36 cellular contexts compared by ENCODE assay signal in genomic region chr7:129157651-129158050, GRCh38.
"Had no signal": no experiment of that assay in that cellular context is flagged by ENCODE, and none has a peak within 500 bp of the region (broad histone marks: within the 10 kb centered on the region; RNA-seq: fewer than 3 reads in every experiment).

No MANE protein-coding gene starts in this region.

- H3K27ac Mint-ChIP-seq: activated B cell treated with CpG ODN at 0.5 μM for 24 hours; activated CD4-positive, alpha-beta memory T cell treated with anti-CD3 and anti-CD28 coated beads for 36 hours; activated CD4-positive, alpha-beta T cell treated with anti-CD3 and anti-CD28 coated beads, Interleukin-2, amount 10 ng/mL, durations not matched to agents 24 days and 14 days; activated CD8-positive, alpha-beta T cell treated with anti-CD3 and anti-CD28 coated beads for 36 hours; activated naive CD4-positive, alpha-beta T cell treated with anti-CD3 and anti-CD28 coated beads for 36 hours; activated naive CD4-positive, alpha-beta T cell treated with anti-CD3 and anti-CD28 coated beads, Interleukin-2, amount 50 U/mL, for 72 hours; activated naive CD8-positive, alpha-beta T cell treated with anti-CD3 and anti-CD28 coated beads for 36 hours; activated T-cell treated with anti-CD3 and anti-CD28 coated beads, Interleukin-2, amount 50 U/mL, for 72 hours; activated T-helper 1 cell treated with anti-CD3 and anti-CD28 coated beads, Interleukin-12 subunit alpha, Interleukin-12 subunit beta, Interleukin-2, Interleukin-4 antibody, amounts not matched to agents 30 ng/mL and 10 ng/mL and 1 ng/mL, durations not matched to agents 14 hours and 24 hours and 36 hours; activated T-helper 17 cell treated with anti-CD3 and anti-CD28 coated beads, Interleukin-2, amount 50 U/mL, for 72 hours; T-helper 1 cell treated with Interleukin-12 subunit alpha and Interleukin-12 subunit beta and Interleukin-4 antibody, amounts not matched to agents 30 μg/mL and 1 μg/mL, for 36 hours; T-helper 2 cell treated with Interferon-gamma antibody and Interleukin-4, amounts not matched to agents 5 μg/mL and 100 μg/mL, for 36 hours had no signal

- FAIRE-seq: astrocyte, TTC549 had no signal

- DNase-seq: activated B cell treated with CpG ODN at 0.5 μM for 24 hours; activated CD4-positive, alpha-beta memory T cell treated with anti-CD3 and anti-CD28 coated beads for 36 hours; activated CD4-positive, alpha-beta T cell treated with anti-CD3 and anti-CD28 coated beads for 4 hours; activated CD4-positive, alpha-beta T cell treated with anti-CD3 and anti-CD28 coated beads, Interleukin-2, amount 10 ng/mL, durations not matched to agents 24 days and 14 days; activated CD4-positive, alpha-beta T cell treated with anti-CD3 and anti-CD28 coated beads, Interleukin-2, amount 50 U/mL, for 1 hour; activated CD4-positive, alpha-beta T cell treated with anti-CD3 and anti-CD28 coated beads, Interleukin-2, amount 50 U/mL, for 4 hours; activated CD4-positive, CD25-positive, alpha-beta regulatory T cell treated with anti-CD3 and anti-CD28 coated beads, Interleukin-2, amount 50 U/mL, for 72 hours; activated CD8-positive, alpha-beta memory T cell treated with anti-CD3 and anti-CD28 coated beads, Interleukin-2, amount 50 U/mL, for 4 hours; activated CD8-positive, alpha-beta T cell treated with anti-CD3 and anti-CD28 coated beads for 36 hours; activated effector memory CD4-positive, alpha-beta T cell treated with anti-CD3 and anti-CD28 coated beads, Interleukin-2, amount 50 U/mL, for 16 hours; activated gamma-delta T cell treated with Interleukin-2 at 50 U/mL for 16 hours; activated naive CD4-positive, alpha-beta T cell; activated naive CD4-positive, alpha-beta T cell treated with anti-CD3 and anti-CD28 coated beads for 36 hours; activated naive CD4-positive, alpha-beta T cell treated with anti-CD3 and anti-CD28 coated beads, Interleukin-2, amount 50 U/mL, for 16 hours; activated naive CD8-positive, alpha-beta T cell treated with anti-CD3 and anti-CD28 coated beads for 36 hours; activated T-cell treated with anti-CD3 and anti-CD28 coated beads for 4 hours; activated T-cell treated with anti-CD3 and anti-CD28 coated beads, Interleukin-2, amount 50 U/mL, for 1 hour; activated T-cell treated with anti-CD3 and anti-CD28 coated beads, Interleukin-2, amount 50 U/mL, for 4 hours; activated T-cell treated with anti-CD3 and anti-CD28 coated beads, Interleukin-2, amount 50 U/mL, for 72 hours; adrenal gland; amniotic stem cell; aorta; body of pancreas; brain microvascular endothelial cell; central memory CD4-positive, alpha-beta T cell; T-helper 2 cell; T-helper 9 cell had no signal

- ATAC-seq: activated CD8-positive, alpha-beta T cell treated with anti-CD3 and anti-CD28 coated beads for 36 hours; activated naive CD4-positive, alpha-beta T cell treated with anti-CD3 and anti-CD28 coated beads, Interleukin-2, amount 50 U/mL, for 72 hours; activated T-cell treated with anti-CD3 and anti-CD28 coated beads, Interleukin-2, amount 50 U/mL, for 4 hours; activated T-cell treated with anti-CD3 and anti-CD28 coated beads, Interleukin-2, amount 50 U/mL, for 72 hours; activated T-helper 17 cell treated with anti-CD3 and anti-CD28 coated beads, Interleukin-2, amount 50 U/mL, for 72 hours; body of pancreas had no signal

- H3K36me3 Mint-ChIP-seq: activated CD4-positive, alpha-beta memory T cell treated with anti-CD3 and anti-CD28 coated beads for 36 hours; activated naive CD4-positive, alpha-beta T cell treated with anti-CD3 and anti-CD28 coated beads, Interleukin-2, amount 50 U/mL, for 72 hours; activated naive CD8-positive, alpha-beta T cell treated with anti-CD3 and anti-CD28 coated beads for 36 hours had no signal

- H3K27me3 ChIP-seq: adrenal gland, body of pancreas, brain microvascular endothelial cell, breast epithelium had no signal

- H3K4me1 ChIP-seq: adrenal gland, body of pancreas, breast epithelium had no signal

- H3K4me3 Mint-ChIP-seq: activated B cell treated with CpG ODN at 0.5 μM for 24 hours; activated CD4-positive, alpha-beta memory T cell treated with anti-CD3 and anti-CD28 coated beads for 36 hours; activated CD4-positive, alpha-beta T cell treated with anti-CD3 and anti-CD28 coated beads, Interleukin-2, amount 10 ng/mL, durations not matched to agents 24 days and 14 days; activated CD8-positive, alpha-beta T cell treated with anti-CD3 and anti-CD28 coated beads for 36 hours; activated naive CD4-positive, alpha-beta T cell treated with anti-CD3 and anti-CD28 coated beads for 36 hours; activated naive CD8-positive, alpha-beta T cell treated with anti-CD3 and anti-CD28 coated beads for 36 hours; activated T-cell treated with anti-CD3 and anti-CD28 coated beads, Interleukin-2, amount 50 U/mL, for 4 hours; activated T-cell treated with anti-CD3 and anti-CD28 coated beads, Interleukin-2, amount 50 U/mL, for 72 hours; activated T-helper 1 cell treated with anti-CD3 and anti-CD28 coated beads, Interleukin-12 subunit alpha, Interleukin-12 subunit beta, Interleukin-2, Interleukin-4 antibody, amounts not matched to agents 30 ng/mL and 10 ng/mL and 1 ng/mL, durations not matched to agents 14 hours and 24 hours and 36 hours; activated T-helper 17 cell treated with anti-CD3 and anti-CD28 coated beads, Interleukin-2, amount 50 U/mL, for 72 hours; T-helper 1 cell treated with Interleukin-12 subunit alpha and Interleukin-12 subunit beta and Interleukin-4 antibody, amounts not matched to agents 30 μg/mL and 1 μg/mL, for 36 hours; T-helper 2 cell treated with Interferon-gamma antibody and Interleukin-4, amounts not matched to agents 5 μg/mL and 100 μg/mL, for 36 hours had no signal

- H3K4me1 Mint-ChIP-seq: activated CD4-positive, alpha-beta T cell treated with anti-CD3 and anti-CD28 coated beads, Interleukin-2, amount 10 ng/mL, durations not matched to agents 24 days and 14 days; activated naive CD8-positive, alpha-beta T cell treated with anti-CD3 and anti-CD28 coated beads for 36 hours; activated T-helper 17 cell treated with anti-CD3 and anti-CD28 coated beads, Interleukin-2, amount 50 U/mL, for 72 hours had no signal

- H3K27me3 Mint-ChIP-seq: activated B cell treated with CpG ODN at 0.5 μM for 24 hours; activated CD4-positive, alpha-beta memory T cell treated with anti-CD3 and anti-CD28 coated beads for 36 hours; activated CD8-positive, alpha-beta T cell treated with anti-CD3 and anti-CD28 coated beads for 36 hours; activated naive CD8-positive, alpha-beta T cell treated with anti-CD3 and anti-CD28 coated beads for 36 hours had no signal

- H3K4me3 ChIP-seq: adrenal gland, body of pancreas, breast epithelium had no signal

- H3K9me3 Mint-ChIP-seq: activated CD4-positive, alpha-beta memory T cell treated with anti-CD3 and anti-CD28 coated beads for 36 hours; activated CD4-positive, alpha-beta T cell treated with anti-CD3 and anti-CD28 coated beads, Interleukin-2, amount 10 ng/mL, durations not matched to agents 24 days and 14 days; activated CD8-positive, alpha-beta T cell treated with anti-CD3 and anti-CD28 coated beads for 36 hours; activated naive CD4-positive, alpha-beta T cell treated with anti-CD3 and anti-CD28 coated beads for 36 hours; activated naive CD4-positive, alpha-beta T cell treated with anti-CD3 and anti-CD28 coated beads, Interleukin-2, amount 50 U/mL, for 72 hours; activated naive CD8-positive, alpha-beta T cell treated with anti-CD3 and anti-CD28 coated beads for 36 hours; activated T-cell treated with anti-CD3 and anti-CD28 coated beads, Interleukin-2, amount 50 U/mL, for 4 hours; activated T-cell treated with anti-CD3 and anti-CD28 coated beads, Interleukin-2, amount 50 U/mL, for 72 hours; activated T-helper 1 cell treated with anti-CD3 and anti-CD28 coated beads, Interleukin-12 subunit alpha, Interleukin-12 subunit beta, Interleukin-2, Interleukin-4 antibody, amounts not matched to agents 30 ng/mL and 10 ng/mL and 1 ng/mL, durations not matched to agents 14 hours and 24 hours and 36 hours; activated T-helper 17 cell treated with anti-CD3 and anti-CD28 coated beads, Interleukin-2, amount 50 U/mL, for 72 hours; T-helper 1 cell treated with Interleukin-12 subunit alpha and Interleukin-12 subunit beta and Interleukin-4 antibody, amounts not matched to agents 30 μg/mL and 1 μg/mL, for 36 hours; T-helper 2 cell treated with Interferon-gamma antibody and Interleukin-4, amounts not matched to agents 5 μg/mL and 100 μg/mL, for 36 hours had no signal

- H3K27ac ChIP-seq: adrenal gland, body of pancreas, brain microvascular endothelial cell, breast epithelium, VCaP had no signal
